ENCODE assay signal across 28 cellular contexts in the genomic region with DNA sequence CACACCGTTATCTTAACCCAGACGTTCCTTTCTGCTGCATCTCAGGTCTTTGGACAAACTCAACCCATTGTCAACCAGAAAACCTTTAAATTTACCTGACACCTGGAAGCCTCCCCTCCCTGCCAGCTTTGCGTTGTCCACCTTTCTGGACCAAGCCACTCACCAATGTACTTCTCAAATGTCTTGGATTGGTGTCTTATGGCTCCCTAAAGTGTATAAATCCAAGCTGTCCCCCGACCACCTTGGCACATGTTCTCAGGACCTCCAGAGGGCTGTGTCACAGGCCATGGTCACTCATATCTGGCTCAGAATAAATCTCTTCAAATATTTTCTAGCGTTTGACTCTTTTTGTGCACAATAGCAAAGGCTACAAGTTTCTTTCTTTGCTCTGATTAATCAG.
"Had no signal": no experiment of that assay in that cellular context is flagged by ENCODE, and none has a peak within 500 bp of the region (broad histone marks: within the 10 kb centered on the region; RNA-seq: fewer than 3 reads in every experiment).

No MANE protein-coding gene starts in this region.

- H3K36me3 ChIP-seq: adrenal gland, breast epithelium, MG63, SJCRH30 had no signal

- H3K27me3 ChIP-seq: adrenal gland, body of pancreas, breast epithelium, MG63, SJCRH30 had no signal

- H3K4me3 ChIP-seq: adrenal gland, body of pancreas, breast epithelium, MG63, SJCRH30, SK-N-MC had no signal

- H3K4me3 Mint-ChIP-seq: activated CD4-positive, alpha-beta T cell treated with anti-CD3 and anti-CD28 coated beads, Interleukin-2, amount 10 ng/mL, durations not matched to agents 7 days and 5 days; activated CD8-positive, alpha-beta T cell treated with anti-CD3 and anti-CD28 coated beads, Interleukin-2, amount 10 ng/mL, durations not matched to agents 7 days and 5 days; activated naive CD4-positive, alpha-beta T cell treated with anti-CD3 and anti-CD28 coated beads for 36 hours; activated T-cell treated with anti-CD3 and anti-CD28 coated beads, Interleukin-2, amount 50 U/mL, for 24 hours; activated T-helper 1 cell treated with anti-CD3 and anti-CD28 coated beads, Interleukin-12 subunit alpha, Interleukin-12 subunit beta, Interleukin-2, Interleukin-4 antibody, amounts not matched to agents 30 ng/mL and 10 ng/mL and 1 ng/mL, durations not matched to agents 14 hours and 24 hours and 36 hours; T-helper 1 cell treated with Interleukin-12 subunit alpha and Interleukin-12 subunit beta and Interleukin-4 antibody, amounts not matched to agents 30 μg/mL and 1 μg/mL, for 36 hours; T-helper 2 cell treated with Interferon-gamma antibody and Interleukin-4, amounts not matched to agents 5 μg/mL and 100 μg/mL, for 36 hours had no signal

- H3K27me3 Mint-ChIP-seq: activated CD4-positive, alpha-beta T cell treated with anti-CD3 and anti-CD28 coated beads, Interleukin-2, amount 10 ng/mL, durations not matched to agents 7 days and 5 days had no signal

- H3K4me1 Mint-ChIP-seq: activated CD4-positive, alpha-beta T cell treated with anti-CD3 and anti-CD28 coated beads, Interleukin-2, amount 10 ng/mL, durations not matched to agents 7 days and 5 days had no signal

- H3K9me3 ChIP-seq: adrenal gland, body of pancreas, MG63, SJCRH30 had no signal

- ATAC-seq: activated CD8-positive, alpha-beta T cell treated with anti-CD3 and anti-CD28 coated beads, Interleukin-2, amount 10 ng/mL, durations not matched to agents 7 days and 5 days; activated naive CD4-positive, alpha-beta T cell treated with anti-CD3 and anti-CD28 coated beads, Interleukin-2, amount 50 U/mL, for 72 hours; body of pancreas; Panc1 had no signal

- H3K27ac Mint-ChIP-seq: activated CD4-positive, alpha-beta T cell treated with anti-CD3 and anti-CD28 coated beads, Interleukin-2, amount 10 ng/mL, durations not matched to agents 7 days and 5 days; activated CD8-positive, alpha-beta T cell treated with anti-CD3 and anti-CD28 coated beads, Interleukin-2, amount 10 ng/mL, durations not matched to agents 7 days and 5 days; activated naive CD4-positive, alpha-beta T cell treated with anti-CD3 and anti-CD28 coated beads for 36 hours; activated naive CD4-positive, alpha-beta T cell treated with anti-CD3 and anti-CD28 coated beads, Interleukin-2, amount 50 U/mL, for 72 hours; activated T-cell treated with anti-CD3 and anti-CD28 coated beads, Interleukin-2, amount 50 U/mL, for 24 hours; activated T-helper 1 cell treated with anti-CD3 and anti-CD28 coated beads, Interleukin-12 subunit alpha, Interleukin-12 subunit beta, Interleukin-2, Interleukin-4 antibody, amounts not matched to agents 30 ng/mL and 10 ng/mL and 1 ng/mL, durations not matched to agents 14 hours and 24 hours and 36 hours; T-helper 1 cell treated with Interleukin-12 subunit alpha and Interleukin-12 subunit beta and Interleukin-4 antibody, amounts not matched to agents 30 μg/mL and 1 μg/mL, for 36 hours; T-helper 2 cell treated with Interferon-gamma antibody and Interleukin-4, amounts not matched to agents 5 μg/mL and 100 μg/mL, for 36 hours had no signal

- H3K27ac ChIP-seq: adrenal gland, body of pancreas, breast epithelium, SJCRH30, SK-N-MC had no signal

- DNase-seq: activated CD4-positive, alpha-beta T cell treated with anti-CD3 and anti-CD28 coated beads, Interleukin-2, amount 10 ng/mL, durations not matched to agents 7 days and 5 days; activated CD4-positive, alpha-beta T cell treated with anti-CD3 and anti-CD28 coated beads, Interleukin-2, amount 50 U/mL, for 48 hours; activated CD8-positive, alpha-beta T cell treated with anti-CD3 and anti-CD28 coated beads, Interleukin-2, amount 10 ng/mL, durations not matched to agents 7 days and 5 days; activated gamma-delta T cell treated with Interleukin-2 at 50 U/mL for 16 hours; activated naive CD4-positive, alpha-beta T cell treated with anti-CD3 and anti-CD28 coated beads for 36 hours; activated T-cell treated with anti-CD3 and anti-CD28 coated beads, Interleukin-2, amount 50 U/mL, for 24 hours; adrenal gland; Kasumi-1; KG1; MG63; NCI-H1048; NCI-H1105 treated with DMSO at 0.1 percent for 48 hours; NCI-H1436; NCI-H1694; NCI-H1930; NCI-H2081 treated with DMSO at 0.1 percent for 48 hours; NCI-H345; NCI-H524 treated with DMSO at 0.1 percent for 48 hours; SHP77; SJCRH30 had no signal

- H3K9me3 Mint-ChIP-seq: activated naive CD4-positive, alpha-beta T cell treated with anti-CD3 and anti-CD28 coated beads, Interleukin-2, amount 50 U/mL, for 72 hours; T-helper 1 cell treated with Interleukin-12 subunit alpha and Interleukin-12 subunit beta and Interleukin-4 antibody, amounts not matched to agents 30 μg/mL and 1 μg/mL, for 36 hours; T-helper 2 cell treated with Interferon-gamma antibody and Interleukin-4, amounts not matched to agents 5 μg/mL and 100 μg/mL, for 36 hours had no signal

- H3K4me1 ChIP-seq: adrenal gland, body of pancreas, breast epithelium, SJCRH30 had no signal
